In genomic region chr15:99925661-99926461, GRCh38 we compare ENCODE assay signal across 8 cellular contexts.
DNase-seq lines count a peak whose midpoint lies in the region; ATAC-seq and TF ChIP-seq lines count a peak whose summit lies in the region.

No MANE protein-coding gene starts in this region.

- peak; percentile 41 for ATAC-seq in GM21390 (IDR thresholded peaks at IDR 0.05; ENCODE audit: unreplicated experiment)
- no peak for ATAC-seq in GM19328 (IDR thresholded peaks at IDR 0.05; ENCODE audit: unreplicated experiment)
- no peak for ATAC-seq in HG02623 (IDR thresholded peaks at IDR 0.05; ENCODE audit: unreplicated experiment)

- DNase-seq in NCI-H69 (lab: John Stamatoyannopoulos, UW) (peak; percentile 42), fibroblast of villous mesenchyme (ENCODE audit: low read depth) (peak; percentile 10), ovary (peak; percentile 41 to 77 (median 70))
- peak; percentile 60 for DNase-seq in activated T-helper 1 cell treated with anti-CD3 and anti-CD28 coated beads, Interleukin-12 subunit alpha, Interleukin-12 subunit beta, Interleukin-2, Interleukin-4 antibody, amounts not matched to agents 30 ng/mL and 10 ng/mL and 1 ng/mL, durations not matched to agents 14 hours and 24 hours and 36 hours (ENCODE audit: low spot score)

- peak overlapping the region; percentile 65 for H3K27ac Mint-ChIP-seq in activated T-helper 1 cell treated with anti-CD3 and anti-CD28 coated beads, Interleukin-12 subunit alpha, Interleukin-12 subunit beta, Interleukin-2, Interleukin-4 antibody, amounts not matched to agents 30 ng/mL and 10 ng/mL and 1 ng/mL, durations not matched to agents 14 hours and 24 hours and 36 hours

- H3K4me3 ChIP-seq in fibroblast of villous mesenchyme (ENCODE audit: low read depth, low read length) (peak overlapping the region; percentile 46), ovary (peak overlapping the region; percentile 37)

- no peak for TF ChIP-seq EP300 in ovary (IDR thresholded peaks at IDR 0.05)

- no peaks in the 10 kb centered on the region for H3K36me3 Mint-ChIP-seq in activated T-helper 1 cell treated with anti-CD3 and anti-CD28 coated beads, Interleukin-12 subunit alpha, Interleukin-12 subunit beta, Interleukin-2, Interleukin-4 antibody, amounts not matched to agents 30 ng/mL and 10 ng/mL and 1 ng/mL, durations not matched to agents 14 hours and 24 hours and 36 hours (ENCODE audit: low read depth)

- peaks cover 14% of the 10 kb centered on the region for H3K4me1 Mint-ChIP-seq in activated T-helper 1 cell treated with anti-CD3 and anti-CD28 coated beads, Interleukin-12 subunit alpha, Interleukin-12 subunit beta, Interleukin-2, Interleukin-4 antibody, amounts not matched to agents 30 ng/mL and 10 ng/mL and 1 ng/mL, durations not matched to agents 14 hours and 24 hours and 36 hours (ENCODE audit: low read depth)

- H3K9me3 ChIP-seq in ovary: no peaks in the 10 kb centered on the region

- peaks cover 1% of the 10 kb centered on the region for H3K4me1 ChIP-seq in ovary (ENCODE audit: insufficient read depth)

- H3K27me3 Mint-ChIP-seq in activated T-helper 1 cell treated with anti-CD3 and anti-CD28 coated beads, Interleukin-12 subunit alpha, Interleukin-12 subunit beta, Interleukin-2, Interleukin-4 antibody, amounts not matched to agents 30 ng/mL and 10 ng/mL and 1 ng/mL, durations not matched to agents 14 hours and 24 hours and 36 hours (ENCODE audit: insufficient read depth): peaks cover 31% of the 10 kb centered on the region

- H3K4me3 Mint-ChIP-seq in activated T-helper 1 cell treated with anti-CD3 and anti-CD28 coated beads, Interleukin-12 subunit alpha, Interleukin-12 subunit beta, Interleukin-2, Interleukin-4 antibody, amounts not matched to agents 30 ng/mL and 10 ng/mL and 1 ng/mL, durations not matched to agents 14 hours and 24 hours and 36 hours: peak overlapping the region; percentile 78

- TF ChIP-seq CTCF in fibroblast of villous mesenchyme (IDR thresholded peaks at IDR 0.05; ENCODE audit: insufficient read depth, low read depth, low read length): no peak
- TF ChIP-seq CTCF in ovary (IDR thresholded peaks at IDR 0.05): no peak

- no peaks in the 10 kb centered on the region for H3K36me3 ChIP-seq in ovary

- no peak for TF ChIP-seq POLR2A in ovary (IDR thresholded peaks at IDR 0.05)

- intact Hi-C loops in activated T-helper 1 cell treated with anti-CD3 and anti-CD28 coated beads, Interleukin-12 subunit alpha, Interleukin-12 subunit beta, Interleukin-2, Interleukin-4 antibody, amounts not matched to agents 30 ng/mL and 10 ng/mL and 1 ng/mL, durations not matched to agents 14 hours and 24 hours and 36 hours (cut with micrococcal nuclease): loop anchor here (2.0 to 5.0 kb wide), 5 partner anchors 193 to 1279 kb away; partner anchors contain the start of genes IGF1R and LYSMD4
- intact Hi-C loops in ovary (cut with DNase I): loop anchor here in 1 of 4 donors (5.0 kb wide), 1 partner anchor 416 kb away; the partner anchor contains the start of gene ADAMTS17

- peak overlapping the region in 1 of 2 donors; percentile 21 for H3K27ac ChIP-seq in ovary
- H3K27ac ChIP-seq in temporal lobe (ENCODE audit: low read depth, low read length): peak overlapping the region; percentile 63

- no peaks in the 10 kb centered on the region for H3K27me3 ChIP-seq in ovary

- WGBS in ovary, 3 donors: 12 to 33% (median 20%) methylated on average over 12 to 32 of the region's 33 CpGs

- no peaks in the 10 kb centered on the region for H3K9me3 Mint-ChIP-seq in activated T-helper 1 cell treated with anti-CD3 and anti-CD28 coated beads, Interleukin-12 subunit alpha, Interleukin-12 subunit beta, Interleukin-2, Interleukin-4 antibody, amounts not matched to agents 30 ng/mL and 10 ng/mL and 1 ng/mL, durations not matched to agents 14 hours and 24 hours and 36 hours

Comparison
In these comparisons a context has a peak if more than half of its experiments do, and no peak if none do; other contexts are left out.
1. DNase-seq: peak in every context shown above with its lines; median percentile 70 in ovary; 60 in activated T-helper 1 cell treated with anti-CD3 and anti-CD28 coated beads, Interleukin-12 subunit alpha, Interleukin-12 subunit beta, Interleukin-2, Interleukin-4 antibody, amounts not matched to agents 30 ng/mL and 10 ng/mL and 1 ng/mL, durations not matched to agents 14 hours and 24 hours and 36 hours; 42 in NCI-H69; 10 in fibroblast of villous mesenchyme.